In the genomic region with DNA sequence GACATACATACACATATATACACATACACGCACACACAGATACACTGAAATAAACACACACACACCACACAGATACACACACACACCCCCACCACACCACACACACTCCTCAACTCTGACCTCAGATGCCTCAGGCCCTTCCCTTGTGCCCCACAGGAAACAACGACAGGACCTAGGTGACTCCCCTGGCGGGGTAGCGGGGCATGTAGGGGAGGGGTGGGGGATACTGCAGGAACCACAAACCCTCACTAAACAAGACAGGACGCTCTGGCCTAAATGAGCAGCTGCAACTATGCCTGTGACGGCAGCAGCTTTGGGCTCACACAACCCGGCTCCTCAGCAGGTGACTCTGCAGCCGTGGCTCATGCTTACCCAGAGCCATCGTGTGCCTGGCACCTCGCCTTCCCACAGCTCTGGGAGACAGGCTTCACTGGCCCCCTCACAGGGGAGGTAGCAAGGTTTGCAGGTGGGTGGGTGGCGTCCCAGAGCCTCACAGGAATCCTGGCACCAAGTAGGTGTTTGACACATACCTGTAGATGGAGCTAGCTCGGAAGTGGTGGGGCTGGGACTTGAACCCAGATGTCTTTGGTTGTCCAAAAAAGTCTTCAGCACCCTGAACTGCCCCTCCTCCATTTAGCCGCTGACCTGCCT, we compare ENCODE assay signal across 13 cellular contexts.
A peak's percentile ranks its signal among the peaks of the same experiment; 100 is the strongest.
DNase-seq lines count a peak whose midpoint lies in the region; ATAC-seq and FAIRE-seq lines count a peak whose summit lies in the region.
"Had no signal": no experiment of that assay in that cellular context is flagged by ENCODE, and none has a peak within 500 bp of the region (broad histone marks: within the 10 kb centered on the region; RNA-seq: fewer than 3 reads in every experiment).

No MANE protein-coding gene starts in this region.

- no peak overlapping the region for H3K4me3 ChIP-seq in BLaER1
- H3K4me3 ChIP-seq in CD8-positive, alpha-beta memory T cell (ENCODE audit: low read length): no peak overlapping the region
- H3K4me3 ChIP-seq: left lung had no signal

- peak; percentile 5 to 65 (median 29) for DNase-seq in CD8-positive, alpha-beta memory T cell
- DNase-seq in activated CD4-positive, alpha-beta memory T cell treated with anti-CD3 and anti-CD28 coated beads, Interleukin-2, amount 10 ng/mL, durations not matched to agents 7 days and 5 days: peak; percentile 35
- DNase-seq in naive B cell (peak; percentile 19), urothelium cell line (ENCODE audit: low spot score) (no peak), GM03348 (ENCODE audit: low spot score) (no peak), DMS114 treated with DMSO at 0.1 percent for 48 hours (lab: John Stamatoyannopoulos, UW; ENCODE audit: unreplicated experiment) (no peak), OCI-M2 (lab: John Stamatoyannopoulos, UW; ENCODE audit: unreplicated experiment) (no peak)
- DNase-seq: amniotic stem cell, H9, left lung, NCI-H748 treated with DMSO at 0.1 percent for 48 hours had no signal

- POLR2A ChIA-PET in CD8-positive, alpha-beta memory T cell (lab: Charles Lee): no interaction called here
- POLR2A ChIA-PET in activated CD4-positive, alpha-beta memory T cell treated with anti-CD3 and anti-CD28 coated beads, Interleukin-2, amount 10 ng/mL, durations not matched to agents 7 days and 5 days (lab: Charles Lee): no interaction called here

- H4K20me1 ChIP-seq in BLaER1: peaks cover 6% of the 10 kb centered on the region; the same call in 1 of the 2 replicates

- peak; percentile 73 to 76 for ATAC-seq in naive B cell (ENCODE audit: low read depth in 2 of 2)
- ATAC-seq: left lung had no signal

- H3K4me3 Mint-ChIP-seq in CD8-positive, alpha-beta memory T cell: peak overlapping the region in 2 of 7 donors; percentile 3 to 10
- no peak overlapping the region for H3K4me3 Mint-ChIP-seq in activated CD4-positive, alpha-beta memory T cell treated with anti-CD3 and anti-CD28 coated beads, Interleukin-2, amount 10 ng/mL, durations not matched to agents 7 days and 5 days
- H3K4me3 Mint-ChIP-seq in naive B cell: no peak overlapping the region
- H3K4me3 Mint-ChIP-seq: H9 had no signal

- H3K4me1 Mint-ChIP-seq in CD8-positive, alpha-beta memory T cell: peaks cover 11 to 18% (median 17%) of the 10 kb centered on the region in 3 donors
- H3K4me1 Mint-ChIP-seq in activated CD4-positive, alpha-beta memory T cell treated with anti-CD3 and anti-CD28 coated beads, Interleukin-2, amount 10 ng/mL, durations not matched to agents 7 days and 5 days: peaks cover 9% of the 10 kb centered on the region
- peaks cover 13 to 26% (median 18%) of the 10 kb centered on the region in 3 donors for H3K4me1 Mint-ChIP-seq in naive B cell

- H3K36me3 Mint-ChIP-seq in CD8-positive, alpha-beta memory T cell: peaks cover 0 to 6% (median 0%) of the 10 kb centered on the region in 3 donors
- H3K36me3 Mint-ChIP-seq in activated CD4-positive, alpha-beta memory T cell treated with anti-CD3 and anti-CD28 coated beads, Interleukin-2, amount 10 ng/mL, durations not matched to agents 7 days and 5 days (ENCODE audit: low read depth): no peaks in the 10 kb centered on the region
- H3K36me3 Mint-ChIP-seq in naive B cell: peaks cover 0 to 14% of the 10 kb centered on the region in 2 donors

- no peak for FAIRE-seq in urothelium cell line (lab: Jason Lieb, UNC)
- FAIRE-seq: RCC 7860 had no signal

- H3K36me3 ChIP-seq in BLaER1: no peaks in the 10 kb centered on the region
- H3K36me3 ChIP-seq in CD8-positive, alpha-beta memory T cell (ENCODE audit: insufficient read depth, low read length): no peaks in the 10 kb centered on the region
- H3K36me3 ChIP-seq: left lung had no signal

- no peak overlapping the region for H3K27ac ChIP-seq in BLaER1
- H3K27ac ChIP-seq in CD8-positive, alpha-beta memory T cell (ENCODE audit: low read depth, low read length): no peak overlapping the region
- H3K27ac ChIP-seq: left lung had no signal

- H3K9me3 Mint-ChIP-seq in CD8-positive, alpha-beta memory T cell: no peaks in the 10 kb centered on the region
- peaks cover 8% of the 10 kb centered on the region for H3K9me3 Mint-ChIP-seq in activated CD4-positive, alpha-beta memory T cell treated with anti-CD3 and anti-CD28 coated beads, Interleukin-2, amount 10 ng/mL, durations not matched to agents 7 days and 5 days
- peaks cover 0 to 7% (median under 1%) of the 10 kb centered on the region in 7 donors for H3K9me3 Mint-ChIP-seq in naive B cell

- H3K4me1 ChIP-seq in BLaER1: peaks cover 33% of the 10 kb centered on the region
- H3K4me1 ChIP-seq in CD8-positive, alpha-beta memory T cell (ENCODE audit: insufficient read depth, low read length): peaks cover 6% of the 10 kb centered on the region
- H3K4me1 ChIP-seq: left lung had no signal

- H3K9me3 ChIP-seq in BLaER1: no peaks in the 10 kb centered on the region
- H3K9me3 ChIP-seq in CD8-positive, alpha-beta memory T cell (ENCODE audit: low read length): no peaks in the 10 kb centered on the region
- H3K9me3 ChIP-seq: left lung had no signal

- peak overlapping the region in 5 of 8 donors; percentile 8 to 59 (median 25) for H3K27ac Mint-ChIP-seq in CD8-positive, alpha-beta memory T cell
- no peak overlapping the region for H3K27ac Mint-ChIP-seq in activated CD4-positive, alpha-beta memory T cell treated with anti-CD3 and anti-CD28 coated beads, Interleukin-2, amount 10 ng/mL, durations not matched to agents 7 days and 5 days
- peak overlapping the region in 3 of 6 donors; percentile 52 to 70 (median 65) for H3K27ac Mint-ChIP-seq in naive B cell
- H3K27ac Mint-ChIP-seq: H9 had no signal

- peaks cover 3 to 10% of the 10 kb centered on the region in 2 donors for H3K27me3 Mint-ChIP-seq in CD8-positive, alpha-beta memory T cell
- H3K27me3 Mint-ChIP-seq in activated CD4-positive, alpha-beta memory T cell treated with anti-CD3 and anti-CD28 coated beads, Interleukin-2, amount 10 ng/mL, durations not matched to agents 7 days and 5 days: peaks cover 13% of the 10 kb centered on the region
- peaks cover 0 to 18% (median 8%) of the 10 kb centered on the region in 3 donors for H3K27me3 Mint-ChIP-seq in naive B cell

- H3K4me2 ChIP-seq in BLaER1: peak overlapping the region; percentile 51

- CTCF ChIA-PET in CD8-positive, alpha-beta memory T cell (lab: Charles Lee): interaction anchor here (1.4 to 2.4 kb wide), 2 partner anchors 10 to 18 kb away, joined by 3 to 8 read pairs; no protein-coding TSS in a partner anchor
- CTCF ChIA-PET in activated CD4-positive, alpha-beta memory T cell treated with anti-CD3 and anti-CD28 coated beads, Interleukin-2, amount 10 ng/mL, durations not matched to agents 7 days and 5 days (lab: Charles Lee): interaction anchor here (1.0 to 1.6 kb wide), 2 partner anchors 10 to 17 kb away, joined by 3 read pairs; no protein-coding TSS in a partner anchor

- H3K27me3 ChIP-seq in BLaER1: no peaks in the 10 kb centered on the region
- H3K27me3 ChIP-seq in CD8-positive, alpha-beta memory T cell (ENCODE audit: insufficient read depth, low read length, poor library complexity, severe bottlenecking): no peaks in the 10 kb centered on the region
- H3K27me3 ChIP-seq: left lung had no signal

- no peak overlapping the region for H3K9ac ChIP-seq in BLaER1

Comparison
In these comparisons a context has a peak if more than half of its experiments do, and no peak if none do; other contexts are left out.
1. DNase-seq: peak in CD8-positive, alpha-beta memory T cell (5 of 5), activated CD4-positive, alpha-beta memory T cell treated with anti-CD3 and anti-CD28 coated beads, Interleukin-2, amount 10 ng/mL, durations not matched to agents 7 days and 5 days (single experiment) and naive B cell (single experiment); none in urothelium cell line (single experiment), GM03348 (single experiment), DMS114 treated with DMSO at 0.1 percent for 48 hours (single experiment) and OCI-M2 (single experiment).